ENCODE assay signal across 21 cellular contexts in the genomic region with DNA sequence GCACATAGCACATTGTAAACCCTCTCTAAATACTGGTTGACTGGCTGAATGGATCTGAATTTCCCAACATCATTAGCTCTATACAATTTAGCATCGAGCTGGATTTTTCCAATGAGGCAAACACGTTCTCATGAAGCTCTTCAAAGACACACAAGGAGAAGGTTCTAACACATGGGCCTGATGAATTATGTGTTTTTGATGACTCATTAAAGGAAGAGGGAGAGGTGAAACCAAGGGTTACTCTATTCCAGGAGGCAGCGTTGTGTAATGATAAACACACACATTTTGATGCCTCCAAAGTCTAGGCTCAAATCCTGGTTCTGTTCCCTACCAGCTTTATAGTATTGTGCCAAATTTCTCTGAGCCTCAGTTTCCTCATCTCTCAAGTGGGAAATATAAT.
A peak's percentile ranks its signal among the peaks of the same experiment; 100 is the strongest.
DNase-seq lines count a peak whose midpoint lies in the region; ATAC-seq, FAIRE-seq and TF ChIP-seq lines count a peak whose summit lies in the region.
"Had no signal": no experiment of that assay in that cellular context is flagged by ENCODE, and none has a peak within 500 bp of the region (broad histone marks: within the 10 kb centered on the region; RNA-seq: fewer than 3 reads in every experiment).

No MANE protein-coding gene starts in this region.

- H3K27ac Mint-ChIP-seq in MCF 10A (ENCODE audit: low read depth, unreplicated experiment) = no peak overlapping the region
- H3K27ac Mint-ChIP-seq: activated T-helper 2 cell treated with anti-CD3 and anti-CD28 coated beads, Interferon-gamma antibody, Interleukin-2, Interleukin-4, amounts not matched to agents 10 μg/mL and 5 μg/mL and 100 μg/mL, durations not matched to agents 14 hours and 24 hours and 36 hours; CD8-positive, alpha-beta T cell; naive thymus-derived CD8-positive, alpha-beta T cell had no signal

- DNase-seq in MCF 10A (ENCODE audit: unreplicated experiment) = peak; percentile 63
- no peak for DNase-seq in breast epithelium (ENCODE audit: low spot score in 2 of 2)
- peak in 1 of 2 experiments; percentile 76 for DNase-seq in PC-9
- peak; percentile 61 for DNase-seq in endothelial cell of umbilical vein (ENCODE audit: low read depth, low spot score)
- no peak for DNase-seq in upper lobe of right lung
- no peak for DNase-seq in stimulated activated naive CD4-positive, alpha-beta T cell (lab: John Stamatoyannopoulos, UW)
- DNase-seq in NCI-H1694 (lab: John Stamatoyannopoulos, UW) = no peak
- no peak for DNase-seq in sigmoid colon
- DNase-seq: amniotic stem cell; CD8-positive, alpha-beta T cell; heart left ventricle; mesenchymal stem cell; naive thymus-derived CD8-positive, alpha-beta T cell; NCI-H1105 treated with DMSO at 0.1 percent for 48 hours; stimulated activated CD4-positive, alpha-beta T cell treated with anti-CD3 and anti-CD28 coated beads, Interleukin-4, amount 100 ng/mL, for 24 hours; WERI-Rb-1 had no signal

- H3K9me1 ChIP-seq in endothelial cell of umbilical vein (replicated peaks; ENCODE audit: control insufficient read depth, extremely low read depth, insufficient read depth, low read length) = no peaks in the 10 kb centered on the region

- H3K4me1 Mint-ChIP-seq in MCF 10A (ENCODE audit: insufficient read depth, unreplicated experiment) = peaks cover 7% of the 10 kb centered on the region
- H3K4me1 Mint-ChIP-seq: naive thymus-derived CD8-positive, alpha-beta T cell had no signal

- no peaks in the 10 kb centered on the region for H4K20me1 ChIP-seq in PC-9 (ENCODE audit: insufficient read depth)
- no peaks in the 10 kb centered on the region for H4K20me1 ChIP-seq in endothelial cell of umbilical vein (replicated peaks; ENCODE audit: control insufficient read depth, extremely low read depth, insufficient read depth, low read length)

- no peak for FAIRE-seq in endothelial cell of umbilical vein (lab: Jason Lieb, UNC)
- FAIRE-seq: islet of Langerhans, K562 had no signal

- H3K27ac ChIP-seq in breast epithelium = peak overlapping the region in 1 of 2 donors; percentile 48
- no peak overlapping the region for H3K27ac ChIP-seq in PC-9
- no peak overlapping the region for H3K27ac ChIP-seq in endothelial cell of umbilical vein (ENCODE audit: insufficient read depth, low read depth, low read length)
- no peak overlapping the region for H3K27ac ChIP-seq in upper lobe of right lung
- H3K27ac ChIP-seq in sigmoid colon = no peak overlapping the region
- H3K27ac ChIP-seq: coronary artery, skin epidermis, WERI-Rb-1 had no signal

- CTCF ChIA-PET in MCF 10A (lab: Yijun Ruan, JAX) (interaction anchor here (0.6 to 2.2 kb wide), 7 partner anchors 10 to 593 kb away, joined by 3 to 10 read pairs (median 3); no protein-coding TSS in a partner anchor), PC-9 (lab: Charles Lee) (interaction anchor here (0.7 kb wide), 1 partner anchor 33 kb away, joined by 3 read pairs; no protein-coding TSS in a partner anchor), endothelial cell of umbilical vein (lab: Charles Lee) (interaction anchor here (1.2 to 1.8 kb wide), 6 partner anchors 9 to 241 kb away, joined by 3 to 5 read pairs (median 4); a partner anchor contains a TSS)

- H3K4me1 ChIP-seq in breast epithelium (no peaks in the 10 kb centered on the region), PC-9 (replicated peaks; ENCODE audit: insufficient read depth) (peaks cover 12% of the 10 kb centered on the region), endothelial cell of umbilical vein (ENCODE audit: control insufficient read depth, extremely low read depth, insufficient read depth, low read length) (no peaks in the 10 kb centered on the region), upper lobe of right lung (no peaks in the 10 kb centered on the region), sigmoid colon (peaks cover 0 to 14% (median 9%) of the 10 kb centered on the region in 4 donors)

- no peak for TF ChIP-seq EP300 in sigmoid colon (IDR thresholded peaks at IDR 0.05)

- H3K36me3 ChIP-seq in breast epithelium (no peaks in the 10 kb centered on the region), PC-9 (ENCODE audit: low read depth) (no peaks in the 10 kb centered on the region), endothelial cell of umbilical vein (ENCODE audit: control insufficient read depth in 2 of 2, extremely low read depth in 1 of 2, insufficient read depth in 2 of 2, low read length in 2 of 2) (no peaks in the 10 kb centered on the region), upper lobe of right lung (no peaks in the 10 kb centered on the region), sigmoid colon (no peaks in the 10 kb centered on the region)
- H3K36me3 ChIP-seq: heart left ventricle, WERI-Rb-1 had no signal

- dilution Hi-C loops in endothelial cell of umbilical vein (cut with MboI; ENCODE audit: extremely low pct_ligation_motif_present, low sequenced_read_pairs) = no loop called here

- H3K9me2 ChIP-seq in PC-9 (ENCODE audit: insufficient read depth) = no peaks in the 10 kb centered on the region

- intact Hi-C loops in MCF 10A (cut with micrococcal nuclease) = no loop called here
- intact Hi-C loops in breast epithelium (cut with DNase I; ENCODE audit: low total_unique reads) = loop anchor here (10.0 kb wide), 1 partner anchor 1533 kb away; no protein-coding TSS in a partner anchor
- intact Hi-C loops in PC-9 (cut with micrococcal nuclease; ENCODE audit: unreplicated experiment) = no loop called here
- intact Hi-C loops in endothelial cell of umbilical vein (cut with micrococcal nuclease) = loop anchor here (2.0 kb wide), 1 partner anchor 49 kb away; no protein-coding TSS in a partner anchor
- intact Hi-C loops in upper lobe of right lung (cut with DNase I) = no loop called here
- intact Hi-C loops in sigmoid colon (cut with DNase I) = no loop called here

- POLR2A ChIA-PET in MCF 10A (lab: Yijun Ruan, JAX) (interaction anchor here (0.7 to 2.0 kb wide), 3 partner anchors 11 to 83 kb away, joined by 4 to 7 read pairs (median 6); no protein-coding TSS in a partner anchor), PC-9 (lab: Charles Lee; ENCODE audit: unreplicated experiment) (interaction anchor here (0.6 kb wide), 1 partner anchor 204 kb away, joined by 3 read pairs; no protein-coding TSS in a partner anchor), endothelial cell of umbilical vein (lab: Charles Lee) (no interaction called here)

- H3K36me3 Mint-ChIP-seq in MCF 10A (ENCODE audit: insufficient read depth, unreplicated experiment) = no peaks in the 10 kb centered on the region
- H3K36me3 Mint-ChIP-seq: CD8-positive, alpha-beta T cell; naive thymus-derived CD8-positive, alpha-beta T cell had no signal

- H3K9me3 Mint-ChIP-seq in MCF 10A (ENCODE audit: unreplicated experiment) = no peaks in the 10 kb centered on the region
- H3K9me3 Mint-ChIP-seq: activated T-helper 2 cell treated with anti-CD3 and anti-CD28 coated beads, Interferon-gamma antibody, Interleukin-2, Interleukin-4, amounts not matched to agents 10 μg/mL and 5 μg/mL and 100 μg/mL, durations not matched to agents 14 hours and 24 hours and 36 hours; CD8-positive, alpha-beta T cell; naive thymus-derived CD8-positive, alpha-beta T cell had no signal

- no peaks in the 10 kb centered on the region for H3K27me3 Mint-ChIP-seq in MCF 10A (ENCODE audit: insufficient read depth, unreplicated experiment)

- TF ChIP-seq POLR2A in breast epithelium (IDR thresholded peaks at IDR 0.05) = no peak
- no peak for TF ChIP-seq POLR2A in endothelial cell of umbilical vein (IDR thresholded peaks at IDR 0.05; ENCODE audit: low read depth, low read length)
- TF ChIP-seq POLR2A in sigmoid colon (IDR thresholded peaks at IDR 0.05) = no peak

- H3K4me2 ChIP-seq in PC-9 = peak overlapping the region; percentile 17; the same call in 1 of the 2 replicates
- no peak overlapping the region for H3K4me2 ChIP-seq in endothelial cell of umbilical vein (ENCODE audit: insufficient read depth, low read length)

- no peak overlapping the region for H3K9ac ChIP-seq in endothelial cell of umbilical vein (replicated peaks; ENCODE audit: extremely low read depth, insufficient read depth, low read length)

- no peak overlapping the region for H3K4me3 Mint-ChIP-seq in MCF 10A (ENCODE audit: unreplicated experiment)
- H3K4me3 Mint-ChIP-seq: CD8-positive, alpha-beta T cell; naive thymus-derived CD8-positive, alpha-beta T cell had no signal

- 60 to 77% methylated on average over 3 of the region's 3 CpGs for WGBS in sigmoid colon, 2 donors

- H3K9me3 ChIP-seq in breast epithelium = no peaks in the 10 kb centered on the region
- no peaks in the 10 kb centered on the region for H3K9me3 ChIP-seq in PC-9 (ENCODE audit: insufficient read depth, low read depth)
- H3K9me3 ChIP-seq in endothelial cell of umbilical vein (replicated peaks; ENCODE audit: control insufficient read depth, insufficient read depth, low read length) = no peaks in the 10 kb centered on the region
- no peaks in the 10 kb centered on the region for H3K9me3 ChIP-seq in upper lobe of right lung
- no peaks in the 10 kb centered on the region for H3K9me3 ChIP-seq in sigmoid colon
- H3K9me3 ChIP-seq: heart left ventricle had no signal

- ATAC-seq in upper lobe of right lung = no peak
- ATAC-seq: CD8-positive, alpha-beta T cell; heart left ventricle; K562; naive thymus-derived CD8-positive, alpha-beta T cell had no signal

- no peak overlapping the region for H3K4me3 ChIP-seq in breast epithelium
- no peak overlapping the region for H3K4me3 ChIP-seq in PC-9
- H3K4me3 ChIP-seq in endothelial cell of umbilical vein (replicated peaks in 1 of 3; ENCODE audit: insufficient read depth in 1 of 3, low read depth in 1 of 3, low read length in 3 of 3) = no peak overlapping the region
- H3K4me3 ChIP-seq in upper lobe of right lung = no peak overlapping the region
- no peak overlapping the region for H3K4me3 ChIP-seq in sigmoid colon
- H3K4me3 ChIP-seq: coronary artery, heart left ventricle, K562, skin epidermis had no signal

- H3K79me2 ChIP-seq in PC-9 (ENCODE audit: low read depth) (no peaks in the 10 kb centered on the region), endothelial cell of umbilical vein (ENCODE audit: control insufficient read depth, insufficient read depth, low read length) (no peaks in the 10 kb centered on the region)

- H2AFZ ChIP-seq in PC-9 (no peak overlapping the region), endothelial cell of umbilical vein (ENCODE audit: low read depth, low read length) (no peak overlapping the region)

- BruUV-seq in MCF 10A (replicated peaks; lab: Mats Ljungman, UMichigan) (no TSS peak), PC-9 (replicated peaks; lab: Mats Ljungman, UMichigan) (no TSS peak), endothelial cell of umbilical vein (replicated peaks; lab: Mats Ljungman, UMichigan) (no TSS peak)

- no peak for TF ChIP-seq CTCF in MCF 10A (IDR thresholded peaks at IDR 0.05; ENCODE audit: unreplicated experiment)
- no peak for TF ChIP-seq CTCF in breast epithelium (IDR thresholded peaks at IDR 0.05)
- no peak for TF ChIP-seq CTCF in PC-9 (conservative IDR thresholded peaks at IDR 0.05)
- no peak for TF ChIP-seq CTCF in endothelial cell of umbilical vein (IDR thresholded peaks at IDR 0.05; ENCODE audit: extremely low read depth in 1 of 2, insufficient read depth in 1 of 2, low read depth in 1 of 2, low read length in 2 of 2)
- no peak for TF ChIP-seq CTCF in upper lobe of right lung (IDR thresholded peaks at IDR 0.05)
- no peak for TF ChIP-seq CTCF in sigmoid colon (IDR thresholded peaks at IDR 0.05)

- H3F3A ChIP-seq in PC-9 (ENCODE audit: insufficient read depth, low read depth) = no peaks in the 10 kb centered on the region

- H3K27me3 ChIP-seq in breast epithelium (no peaks in the 10 kb centered on the region), PC-9 (ENCODE audit: insufficient read depth, low read depth) (no peaks in the 10 kb centered on the region), endothelial cell of umbilical vein (ENCODE audit: control insufficient read depth in 2 of 2, insufficient read depth in 2 of 2, low read length in 2 of 2) (no peaks in the 10 kb centered on the region), upper lobe of right lung (no peaks in the 10 kb centered on the region), sigmoid colon (no peaks in the 10 kb centered on the region)

Comparison
In these comparisons a context has a peak if more than half of its experiments do, and no peak if none do; other contexts are left out.
1. DNase-seq: peak in MCF 10A (single experiment) and endothelial cell of umbilical vein (single experiment); none in breast epithelium (0 of 2), upper lobe of right lung (single experiment), stimulated activated naive CD4-positive, alpha-beta T cell (0 of 6), NCI-H1694 (single experiment) and sigmoid colon (single experiment).
2. intact Hi-C loops: an anchor here in breast epithelium (10.0 kb wide) and endothelial cell of umbilical vein (2.0 kb wide); none called in MCF 10A, PC-9, upper lobe of right lung and sigmoid colon.